In genomic region chr21:44708866-44709425, GRCh38 we compare ENCODE assay signal across 13 cellular contexts. TPM values are rescaled to one million over a fixed set of nuclear protein-coding genes. Genes with fewer than 3 reads are reported as not detected.
DNase-seq lines count a peak whose midpoint lies in the region; ATAC-seq and TF ChIP-seq lines count a peak whose summit lies in the region.
"Had no signal": no experiment of that assay in that cellular context is flagged by ENCODE, and none has a peak within 500 bp of the region (broad histone marks: within the 10 kb centered on the region; RNA-seq: fewer than 3 reads in every experiment).

No MANE protein-coding gene starts in this region.

- no peak for TF ChIP-seq CTCF in glutamatergic neuron (IDR thresholded peaks at IDR 0.05; ENCODE audit: partially characterized antibody, unreplicated experiment)
- no peak for TF ChIP-seq CTCF in omental fat pad (IDR thresholded peaks at IDR 0.05)

- DNase-seq in activated T-cell treated with anti-CD3 and anti-CD28 coated beads, Interleukin-2, amount 50 U/mL, for 24 hours, result no peak
- DNase-seq in activated T-cell treated with anti-CD3 and anti-CD28 coated beads, Interleukin-2, amount 50 U/mL, for 1 hour, result no peak
- DNase-seq in MV-4-11 (lab: John Stamatoyannopoulos, UW), result peak; percentile 41
- no peak for DNase-seq in glutamatergic neuron
- DNase-seq in omental fat pad (ENCODE audit: low spot score), result peak; percentile 16
- DNase-seq in GM03348 (ENCODE audit: low spot score), result no peak
- DNase-seq in HAP-1 (ENCODE audit: low spot score in 2 of 2), result no peak
- DNase-seq: trophoblast cell had no signal

- no peak overlapping the region for H3K27ac Mint-ChIP-seq in activated T-cell treated with anti-CD3 and anti-CD28 coated beads, Interleukin-2, amount 50 U/mL, for 24 hours
- no peak overlapping the region for H3K27ac Mint-ChIP-seq in glutamatergic neuron (ENCODE audit: unreplicated experiment)

- peaks cover 80% of the 10 kb centered on the region for H3K27me3 ChIP-seq in HAP-1 (ENCODE audit: low read depth)

- peaks cover 6% of the 10 kb centered on the region for H3K36me3 Mint-ChIP-seq in activated T-cell treated with anti-CD3 and anti-CD28 coated beads, Interleukin-2, amount 50 U/mL, for 24 hours (ENCODE audit: low read depth)
- no peaks in the 10 kb centered on the region for H3K36me3 Mint-ChIP-seq in glutamatergic neuron (ENCODE audit: unreplicated experiment)

- H3K4me1 Mint-ChIP-seq in activated T-cell treated with anti-CD3 and anti-CD28 coated beads, Interleukin-2, amount 50 U/mL, for 24 hours (ENCODE audit: low read depth), result peaks cover 32% of the 10 kb centered on the region
- H3K4me1 Mint-ChIP-seq in glutamatergic neuron (ENCODE audit: low read depth, unreplicated experiment), result peaks cover 14% of the 10 kb centered on the region

- in situ Hi-C loops in HAP-1 (cut with MboI; ENCODE audit: low sequenced_read_pairs), result loop anchor here (10.0 kb wide), 1 partner anchor 64 kb away; the partner anchor contains the start of gene KRTAP10-11

- peaks cover 10% of the 10 kb centered on the region for H3K9me3 Mint-ChIP-seq in activated T-cell treated with anti-CD3 and anti-CD28 coated beads, Interleukin-2, amount 50 U/mL, for 24 hours
- peaks cover 2% of the 10 kb centered on the region for H3K9me3 Mint-ChIP-seq in glutamatergic neuron (ENCODE audit: unreplicated experiment)

- H3K36me3 ChIP-seq in HAP-1 (replicated peaks), result no peaks in the 10 kb centered on the region

- ATAC-seq in omental fat pad (ENCODE audit: low FRiP score) (no peak), GM18502 (IDR thresholded peaks at IDR 0.05; ENCODE audit: poor library complexity, unreplicated experiment) (no peak)

- no peak overlapping the region for H3K4me3 ChIP-seq in HAP-1
- H3K4me3 ChIP-seq: lung had no signal

- no peaks in the 10 kb centered on the region for H3K4me1 ChIP-seq in HAP-1

- no peaks in the 10 kb centered on the region for H3K9me3 ChIP-seq in HAP-1

- peak overlapping the region; percentile 10 for H3K4me3 Mint-ChIP-seq in activated T-cell treated with anti-CD3 and anti-CD28 coated beads, Interleukin-2, amount 50 U/mL, for 24 hours
- H3K4me3 Mint-ChIP-seq in glutamatergic neuron (ENCODE audit: unreplicated experiment), result peak overlapping the region; percentile 21

- peaks cover 92% of the 10 kb centered on the region for H3K27me3 Mint-ChIP-seq in activated T-cell treated with anti-CD3 and anti-CD28 coated beads, Interleukin-2, amount 50 U/mL, for 24 hours
- peaks cover 37% of the 10 kb centered on the region for H3K27me3 Mint-ChIP-seq in glutamatergic neuron (ENCODE audit: unreplicated experiment)

RNA-seq across cellular contexts. Expression of gene TSPEAR, which starts 2.4 kb away (rescaled TPM):
- not detected for total RNA-seq in glutamatergic neuron (ENCODE audit: unreplicated experiment)
- total RNA-seq in omental fat pad, result under 1 TPM in 1 of 4 donors, not detected in 3; 0.19 TPM
- total RNA-seq: LHCN-M2, osteoblast had no signal

RNA-seq across cellular contexts. Expression of gene KRTAP10-12, which starts 12.0 kb away (rescaled TPM):
- not detected for total RNA-seq in glutamatergic neuron (ENCODE audit: unreplicated experiment)
- not detected for total RNA-seq in omental fat pad
- total RNA-seq: A673, LHCN-M2, lung, osteoblast had no signal

RNA-seq across cellular contexts. Expression of gene KRTAP12-1, which starts 27.0 kb away (rescaled TPM):
- not detected for total RNA-seq in glutamatergic neuron (ENCODE audit: unreplicated experiment)
- not detected for total RNA-seq in omental fat pad
- total RNA-seq: LHCN-M2, lung, osteoblast had no signal

RNA-seq across cellular contexts. Expression of gene KRTAP12-2, which starts 42.2 kb away (rescaled TPM):
- total RNA-seq in glutamatergic neuron (ENCODE audit: unreplicated experiment) (not detected), omental fat pad (not detected)
- total RNA-seq: LHCN-M2, lung, osteoblast had no signal

RNA-seq across cellular contexts. Expression of gene KRTAP12-3, which starts 51.2 kb away (rescaled TPM):
- not detected for total RNA-seq in glutamatergic neuron (ENCODE audit: unreplicated experiment)
- total RNA-seq in omental fat pad, result not detected
- total RNA-seq: A673, LHCN-M2, lung, osteoblast had no signal

Comparison
In these comparisons a context has a peak if more than half of its experiments do, and no peak if none do; other contexts are left out.
1. DNase-seq: peak in MV-4-11 (single experiment) and omental fat pad (single experiment); none in activated T-cell treated with anti-CD3 and anti-CD28 coated beads, Interleukin-2, amount 50 U/mL, for 24 hours (single experiment), activated T-cell treated with anti-CD3 and anti-CD28 coated beads, Interleukin-2, amount 50 U/mL, for 1 hour (single experiment), glutamatergic neuron (single experiment), GM03348 (single experiment) and HAP-1 (0 of 2).